In the genomic region with DNA sequence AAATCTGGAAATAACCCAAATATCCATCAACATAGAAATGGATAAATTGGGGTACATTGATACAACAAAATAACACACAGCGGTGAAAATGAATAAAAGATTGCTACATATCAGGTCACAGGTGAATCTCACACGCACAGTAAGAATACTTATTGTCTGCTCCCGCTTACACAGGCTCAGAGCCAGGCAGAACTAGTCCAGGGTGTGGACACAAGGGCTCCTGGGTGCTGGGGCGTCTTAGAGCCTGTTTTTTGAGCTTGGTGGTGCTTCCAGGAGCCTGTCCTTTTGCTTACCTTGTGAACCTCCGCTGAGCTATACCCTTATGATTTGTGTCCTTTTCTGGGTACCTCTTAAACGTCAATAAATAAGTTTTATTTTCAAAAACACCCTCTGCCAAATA, we compare ENCODE assay signal across 35 cellular contexts. TPM values are rescaled to one million over a fixed set of nuclear protein-coding genes. Genes with fewer than 3 reads are reported as not detected.
"Had no signal": no experiment of that assay in that cellular context is flagged by ENCODE, and none has a peak within 500 bp of the region (broad histone marks: within the 10 kb centered on the region; RNA-seq: fewer than 3 reads in every experiment).

No MANE protein-coding gene starts in this region.

- ATAC-seq: activated CD8-positive, alpha-beta memory T cell treated with anti-CD3 and anti-CD28 coated beads, Interleukin-2, amount 10 ng/mL, durations not matched to agents 7 days and 5 days; activated CD8-positive, alpha-beta T cell treated with anti-CD3 and anti-CD28 coated beads, Interleukin-2, amount 10 ng/mL, durations not matched to agents 7 days and 5 days; activated naive CD8-positive, alpha-beta T cell treated with anti-CD3 and anti-CD28 coated beads, Interleukin-2, amount 50 U/mL, for 24 hours had no signal

- H3K4me1 ChIP-seq: ascending aorta had no signal

- H3K36me3 Mint-ChIP-seq: activated naive CD4-positive, alpha-beta T cell treated with anti-CD3 and anti-CD28 coated beads, Interleukin-2, amount 10 ng/mL, durations not matched to agents 7 days and 5 days; activated naive CD8-positive, alpha-beta T cell had no signal

- H3K27ac Mint-ChIP-seq: activated B cell treated with CpG ODN at 0.5 μM for 24 hours; activated CD4-positive, alpha-beta memory T cell treated with anti-CD3 and anti-CD28 coated beads for 36 hours; activated CD4-positive, alpha-beta T cell treated with anti-CD3 and anti-CD28 coated beads, Interleukin-2, amount 10 ng/mL, durations not matched to agents 24 days and 14 days; activated CD8-positive, alpha-beta memory T cell treated with anti-CD3 and anti-CD28 coated beads, Interleukin-2, amount 10 ng/mL, durations not matched to agents 7 days and 5 days; activated CD8-positive, alpha-beta T cell treated with anti-CD3 and anti-CD28 coated beads, Interleukin-2, amount 10 ng/mL, durations not matched to agents 7 days and 5 days; activated naive CD4-positive, alpha-beta T cell treated with anti-CD3 and anti-CD28 coated beads, Interleukin-2, amount 10 ng/mL, durations not matched to agents 7 days and 5 days; activated naive CD4-positive, alpha-beta T cell treated with anti-CD3 and anti-CD28 coated beads, Interleukin-2, amount 50 U/mL, for 24 hours; activated naive CD8-positive, alpha-beta T cell; activated naive CD8-positive, alpha-beta T cell treated with anti-CD3 and anti-CD28 coated beads, Interleukin-2, amount 10 ng/mL, durations not matched to agents 7 days and 5 days; activated naive CD8-positive, alpha-beta T cell treated with anti-CD3 and anti-CD28 coated beads, Interleukin-2, amount 50 U/mL, for 24 hours; activated T-helper 2 cell treated with anti-CD3 and anti-CD28 coated beads, Interferon-gamma antibody, Interleukin-2, Interleukin-4, amounts not matched to agents 10 μg/mL and 5 μg/mL and 100 μg/mL, durations not matched to agents 14 hours and 24 hours and 36 hours; brain; T-helper 1 cell treated with Interleukin-12 subunit alpha and Interleukin-12 subunit beta and Interleukin-4 antibody, amounts not matched to agents 30 μg/mL and 1 μg/mL, for 36 hours; T-helper 2 cell treated with Interferon-gamma antibody and Interleukin-4, amounts not matched to agents 5 μg/mL and 100 μg/mL, for 36 hours had no signal

- H3K4me3 ChIP-seq: ascending aorta, cardiac muscle cell had no signal

- H3K36me3 ChIP-seq: cardiac muscle cell had no signal

- H3K27me3 Mint-ChIP-seq: activated B cell treated with CpG ODN at 0.5 μM for 24 hours; activated CD4-positive, alpha-beta memory T cell treated with anti-CD3 and anti-CD28 coated beads for 36 hours; activated CD4-positive, alpha-beta T cell treated with anti-CD3 and anti-CD28 coated beads, Interleukin-2, amount 10 ng/mL, durations not matched to agents 24 days and 14 days; activated naive CD4-positive, alpha-beta T cell treated with anti-CD3 and anti-CD28 coated beads, Interleukin-2, amount 50 U/mL, for 24 hours; activated naive CD8-positive, alpha-beta T cell; activated naive CD8-positive, alpha-beta T cell treated with anti-CD3 and anti-CD28 coated beads, Interleukin-2, amount 10 ng/mL, durations not matched to agents 7 days and 5 days; activated naive CD8-positive, alpha-beta T cell treated with anti-CD3 and anti-CD28 coated beads, Interleukin-2, amount 50 U/mL, for 24 hours; brain; central memory CD8-positive, alpha-beta T cell had no signal

- H3K27ac ChIP-seq: ascending aorta, cardiac muscle cell, VCaP had no signal

- H3K4me1 Mint-ChIP-seq: activated B cell treated with CpG ODN at 0.5 μM for 24 hours; activated CD4-positive, alpha-beta T cell treated with anti-CD3 and anti-CD28 coated beads, Interleukin-2, amount 10 ng/mL, durations not matched to agents 24 days and 14 days; activated CD8-positive, alpha-beta memory T cell treated with anti-CD3 and anti-CD28 coated beads, Interleukin-2, amount 10 ng/mL, durations not matched to agents 7 days and 5 days; activated naive CD4-positive, alpha-beta T cell treated with anti-CD3 and anti-CD28 coated beads, Interleukin-2, amount 10 ng/mL, durations not matched to agents 7 days and 5 days; activated naive CD4-positive, alpha-beta T cell treated with anti-CD3 and anti-CD28 coated beads, Interleukin-2, amount 50 U/mL, for 24 hours; activated naive CD8-positive, alpha-beta T cell treated with anti-CD3 and anti-CD28 coated beads, Interleukin-2, amount 10 ng/mL, durations not matched to agents 7 days and 5 days; central memory CD8-positive, alpha-beta T cell had no signal

- H3K9me3 Mint-ChIP-seq: activated B cell treated with CpG ODN at 0.5 μM for 24 hours; activated CD4-positive, alpha-beta memory T cell treated with anti-CD3 and anti-CD28 coated beads for 36 hours; activated CD4-positive, alpha-beta T cell treated with anti-CD3 and anti-CD28 coated beads, Interleukin-2, amount 10 ng/mL, durations not matched to agents 24 days and 14 days; activated naive CD4-positive, alpha-beta T cell treated with anti-CD3 and anti-CD28 coated beads, Interleukin-2, amount 10 ng/mL, durations not matched to agents 7 days and 5 days; activated naive CD4-positive, alpha-beta T cell treated with anti-CD3 and anti-CD28 coated beads, Interleukin-2, amount 50 U/mL, for 24 hours; activated naive CD8-positive, alpha-beta T cell treated with anti-CD3 and anti-CD28 coated beads, Interleukin-2, amount 10 ng/mL, durations not matched to agents 7 days and 5 days; activated naive CD8-positive, alpha-beta T cell treated with anti-CD3 and anti-CD28 coated beads, Interleukin-2, amount 50 U/mL, for 24 hours; activated T-helper 2 cell treated with anti-CD3 and anti-CD28 coated beads, Interferon-gamma antibody, Interleukin-2, Interleukin-4, amounts not matched to agents 10 μg/mL and 5 μg/mL and 100 μg/mL, durations not matched to agents 14 hours and 24 hours and 36 hours; brain; central memory CD8-positive, alpha-beta T cell; T-helper 1 cell treated with Interleukin-12 subunit alpha and Interleukin-12 subunit beta and Interleukin-4 antibody, amounts not matched to agents 30 μg/mL and 1 μg/mL, for 36 hours; T-helper 2 cell treated with Interferon-gamma antibody and Interleukin-4, amounts not matched to agents 5 μg/mL and 100 μg/mL, for 36 hours had no signal

- DNase-seq: activated B cell treated with CpG ODN at 0.5 μM for 24 hours; activated CD4-positive, alpha-beta memory T cell treated with anti-CD3 and anti-CD28 coated beads for 36 hours; activated CD4-positive, alpha-beta T cell treated with anti-CD3 and anti-CD28 coated beads for 4 hours; activated CD4-positive, alpha-beta T cell treated with anti-CD3 and anti-CD28 coated beads, Interleukin-2, amount 10 ng/mL, durations not matched to agents 24 days and 14 days; activated CD4-positive, alpha-beta T cell treated with anti-CD3 and anti-CD28 coated beads, Interleukin-2, amount 50 U/mL, for 1 hour; activated CD4-positive, alpha-beta T cell treated with anti-CD3 and anti-CD28 coated beads, Interleukin-2, amount 50 U/mL, for 4 hours; activated CD4-positive, CD25-positive, alpha-beta regulatory T cell treated with anti-CD3 and anti-CD28 coated beads, Interleukin-2, amount 50 U/mL, for 72 hours; activated CD8-positive, alpha-beta memory T cell treated with anti-CD3 and anti-CD28 coated beads for 24 hours; activated CD8-positive, alpha-beta memory T cell treated with anti-CD3 and anti-CD28 coated beads, Interleukin-2, amount 10 ng/mL, durations not matched to agents 7 days and 5 days; activated CD8-positive, alpha-beta memory T cell treated with anti-CD3 and anti-CD28 coated beads, Interleukin-2, amount 50 U/mL, for 48 hours; activated CD8-positive, alpha-beta T cell treated with anti-CD3 and anti-CD28 coated beads, Interleukin-2, amount 10 ng/mL, durations not matched to agents 7 days and 5 days; activated effector memory CD4-positive, alpha-beta T cell treated with Interleukin-2 at 50 U/mL for 16 hours; activated gamma-delta T cell; activated naive CD4-positive, alpha-beta T cell treated with anti-CD3 and anti-CD28 coated beads, Interleukin-2, amount 10 ng/mL, durations not matched to agents 7 days and 5 days; activated naive CD4-positive, alpha-beta T cell treated with Interleukin-2 at 50 U/mL for 16 hours; activated naive CD8-positive, alpha-beta T cell treated with anti-CD3 and anti-CD28 coated beads, Interleukin-2, amount 10 ng/mL, durations not matched to agents 7 days and 5 days; activated naive CD8-positive, alpha-beta T cell treated with anti-CD3 and anti-CD28 coated beads, Interleukin-2, amount 50 U/mL, for 24 hours; activated T-cell treated with anti-CD3 and anti-CD28 coated beads, Interleukin-2, amount 50 U/mL, for 48 hours; amygdala; anterior cingulate cortex; caudate nucleus; cerebellar nuclear complex; T-helper 1 cell; T-helper 2 cell; T-helper 9 cell had no signal

- H3K27me3 ChIP-seq: ascending aorta, cardiac muscle cell had no signal

- H3K9me3 ChIP-seq: ascending aorta had no signal

- H3K4me3 Mint-ChIP-seq: activated B cell treated with CpG ODN at 0.5 μM for 24 hours; activated CD4-positive, alpha-beta memory T cell treated with anti-CD3 and anti-CD28 coated beads for 36 hours; activated CD4-positive, alpha-beta T cell treated with anti-CD3 and anti-CD28 coated beads, Interleukin-2, amount 10 ng/mL, durations not matched to agents 24 days and 14 days; activated CD8-positive, alpha-beta memory T cell treated with anti-CD3 and anti-CD28 coated beads, Interleukin-2, amount 10 ng/mL, durations not matched to agents 7 days and 5 days; activated CD8-positive, alpha-beta T cell treated with anti-CD3 and anti-CD28 coated beads, Interleukin-2, amount 10 ng/mL, durations not matched to agents 7 days and 5 days; activated naive CD4-positive, alpha-beta T cell treated with anti-CD3 and anti-CD28 coated beads, Interleukin-2, amount 10 ng/mL, durations not matched to agents 7 days and 5 days; activated naive CD4-positive, alpha-beta T cell treated with anti-CD3 and anti-CD28 coated beads, Interleukin-2, amount 50 U/mL, for 24 hours; activated naive CD8-positive, alpha-beta T cell; activated naive CD8-positive, alpha-beta T cell treated with anti-CD3 and anti-CD28 coated beads, Interleukin-2, amount 10 ng/mL, durations not matched to agents 7 days and 5 days; activated naive CD8-positive, alpha-beta T cell treated with anti-CD3 and anti-CD28 coated beads, Interleukin-2, amount 50 U/mL, for 24 hours; brain; central memory CD8-positive, alpha-beta T cell; T-helper 1 cell treated with Interleukin-12 subunit alpha and Interleukin-12 subunit beta and Interleukin-4 antibody, amounts not matched to agents 30 μg/mL and 1 μg/mL, for 36 hours; T-helper 2 cell treated with Interferon-gamma antibody and Interleukin-4, amounts not matched to agents 5 μg/mL and 100 μg/mL, for 36 hours had no signal

RNA-seq across cellular contexts. Expression of gene C16orf74, which starts 19.8 kb away (rescaled TPM):
- total RNA-seq: activated CD4-positive, alpha-beta memory T cell treated with anti-CD3 and anti-CD28 coated beads for 36 hours; activated T-helper 2 cell treated with anti-CD3 and anti-CD28 coated beads, Interferon-gamma antibody, Interleukin-2, Interleukin-4, amounts not matched to agents 10 μg/mL and 5 μg/mL and 100 μg/mL, durations not matched to agents 14 hours and 24 hours and 36 hours; ascending aorta had no signal
